Comparison of ENCODE assay signal across 19 cellular contexts in genomic region chrX:115521717-115522116, GRCh38. TPM values are rescaled to one million over a fixed set of nuclear protein-coding genes. Genes with fewer than 3 reads are reported as not detected.
A peak's percentile ranks its signal among the peaks of the same experiment; 100 is the strongest.
DNase-seq lines count a peak whose midpoint lies in the region; ATAC-seq, FAIRE-seq and TF ChIP-seq lines count a peak whose summit lies in the region.
"Had no signal": no experiment of that assay in that cellular context is flagged by ENCODE, and none has a peak within 500 bp of the region (broad histone marks: within the 10 kb centered on the region; RNA-seq: fewer than 3 reads in every experiment).

No MANE protein-coding gene starts in this region.

- no peak for ATAC-seq in A549
- ATAC-seq in pancreas: no peak
- no peak for ATAC-seq in HG03175 (IDR thresholded peaks at IDR 0.05; ENCODE audit: unreplicated experiment)
- ATAC-seq: CD8-positive, alpha-beta T cell had no signal

- no peak for TF ChIP-seq RAD21 in A549 (conservative IDR thresholded peaks at IDR 0.05 in 1 of 2, IDR thresholded peaks at IDR 0.05 in 1 of 2)

- TF ChIP-seq CTCF in A549 (IDR thresholded peaks at IDR 0.05) (no peak), fibroblast of pulmonary artery (IDR thresholded peaks at IDR 0.05; ENCODE audit: low read length, missing control alignments) (no peak), pancreas (IDR thresholded peaks at IDR 0.05) (no peak)

- H3K27ac ChIP-seq in A549: no peak overlapping the region
- H3K27ac ChIP-seq in pancreas: no peak overlapping the region
- H3K27ac ChIP-seq: BLaER1 treated with 17β-estradiol and CSF1 and Interleukin-3, amounts not matched to agents 10 nM and 100 nM; Peyer's patch had no signal

- H3K36me3 ChIP-seq in pancreas: no peaks in the 10 kb centered on the region
- H3K36me3 ChIP-seq: BLaER1 treated with 17β-estradiol and CSF1 and Interleukin-3, amounts not matched to agents 10 nM and 100 nM; Peyer's patch had no signal

- H3K9me3 ChIP-seq in A549 (no peaks in the 10 kb centered on the region), pancreas (no peaks in the 10 kb centered on the region)
- H3K9me3 ChIP-seq: Peyer's patch had no signal

- no peak for TF ChIP-seq EP300 in A549 (IDR thresholded peaks at IDR 0.05)

- H3K27me3 ChIP-seq in pancreas: peaks cover 0 to 6% (median 0%) of the 10 kb centered on the region in 4 donors
- H3K27me3 ChIP-seq: Peyer's patch had no signal

- H3K4me3 ChIP-seq in A549: no peak overlapping the region
- no peak overlapping the region for H3K4me3 ChIP-seq in fibroblast of pulmonary artery (replicated peaks; ENCODE audit: low read depth, low read length)
- no peak overlapping the region for H3K4me3 ChIP-seq in pancreas
- H3K4me3 ChIP-seq: BLaER1 treated with 17β-estradiol and CSF1 and Interleukin-3, amounts not matched to agents 10 nM and 100 nM; Peyer's patch had no signal

- intact Hi-C loops in pancreas (cut with DNase I): no loop called here

- CTCF ChIA-PET in A549 (lab: Yijun Ruan, JAX): no interaction called here

- H3K4me1 ChIP-seq in A549: no peaks in the 10 kb centered on the region
- no peaks in the 10 kb centered on the region for H3K4me1 ChIP-seq in pancreas
- H3K4me1 ChIP-seq: Peyer's patch had no signal

- peak; percentile 7 for FAIRE-seq in A549 (lab: Jason Lieb, UNC)
- FAIRE-seq in pancreas (lab: Jason Lieb, UNC): peak; percentile 59
- FAIRE-seq: D721Med, GM12892, H1 had no signal

- no peak for TF ChIP-seq POLR2A in A549 (IDR thresholded peaks at IDR 0.05; ENCODE audit: low read length)

- no peak overlapping the region for H3K4me2 ChIP-seq in A549

- DNase-seq in A549 (ENCODE audit: low read depth in 1 of 2, low spot score in 1 of 2) (no peak), NCI-H82 (lab: John Stamatoyannopoulos, UW) (peak; percentile 70), fibroblast of pulmonary artery (ENCODE audit: low read depth) (peak; percentile 18), pancreas (no peak), inferior parietal cortex (ENCODE audit: extremely low spot score) (no peak), NCI-H1694 (lab: John Stamatoyannopoulos, UW) (no peak)
- no peak for DNase-seq in activated naive CD4-positive, alpha-beta T cell treated with Interleukin-2 at 50 U/mL for 16 hours
- DNase-seq: CD8-positive, alpha-beta T cell; KG1; NCI-H1417; NCI-H187 treated with DMSO at 0.1 percent for 48 hours; NCI-H2227 treated with DMSO at 0.1 percent for 48 hours; NCI-H524 treated with DMSO at 0.1 percent for 48 hours; Peyer's patch had no signal

- POLR2A ChIA-PET in A549 (lab: Yijun Ruan, JAX): no interaction called here

TF ChIP-seq in A549, 52 proteins besides CTCF, POLR2A, EP300 and RAD21:
- TF ChIP-seq HDAC2 (IDR thresholded peaks at IDR 0.05): no peak
- no peak for TF ChIP-seq FOXS1 (CRISPR knock-in tag; IDR thresholded peaks at IDR 0.05)
- no peak for TF ChIP-seq PBX3 (IDR thresholded peaks at IDR 0.05)
- TF ChIP-seq REST (IDR thresholded peaks at IDR 0.05): no peak
- TF ChIP-seq RFX5 (IDR thresholded peaks at IDR 0.05): no peak
- no peak for TF ChIP-seq TFCP2L1 (CRISPR knock-in tag; IDR thresholded peaks at IDR 0.05)
- no peak for TF ChIP-seq HOXB5 (CRISPR knock-in tag; IDR thresholded peaks at IDR 0.05)
- TF ChIP-seq EHF (CRISPR knock-in tag; IDR thresholded peaks at IDR 0.05): no peak
- no peak for TF ChIP-seq CHD4 (IDR thresholded peaks at IDR 0.05; ENCODE audit: borderline replicate concordance)
- TF ChIP-seq CEBPB (IDR thresholded peaks at IDR 0.05): no peak
- TF ChIP-seq KDM5A (IDR thresholded peaks at IDR 0.05): no peak
- TF ChIP-seq BCL3 (IDR thresholded peaks at IDR 0.05): no peak

RNA-seq across cellular contexts. Expression of gene PLS3, which starts 39.3 kb away (rescaled TPM):
- 411 and 437 TPM in 2 replicates for polyA plus RNA-seq in A549 (2011; rRNA removed)
- polyA plus RNA-seq in A549 (2012; cell fraction: cytosol; rRNA removed): 92.7 and 94.3 TPM in 2 replicates
- polyA plus RNA-seq in A549 (2012; cell fraction: nucleus; rRNA removed): 44.4 and 70.5 TPM in 2 replicates
- polyA plus RNA-seq in A549 (2017; fragmentation: RNase III; extraction: RNeasy Plus Mini Kit Qiagen cat#74134 plus additional on column Dnase treatment): 303 to 305 TPM (median 303 TPM) in 3 replicates
- polyA minus RNA-seq in A549 (2011; rRNA and poly(A)+ RNA removed): 75.5 and 78.3 TPM in 2 replicates
- 10 to 100 TPM; 18.4 to 42.0 (median 23.2) TPM for total RNA-seq in pancreas
- polyA plus RNA-seq in pancreas: 10 to 100 TPM; 11.4 to 25.7 TPM
- total RNA-seq: CD8-positive, alpha-beta T cell had no signal

Comparison
In these comparisons a context has a peak if more than half of its experiments do, and no peak if none do; other contexts are left out.
1. DNase-seq: peak in NCI-H82 (single experiment) and fibroblast of pulmonary artery (single experiment); none in A549 (0 of 2), pancreas (0 of 6), inferior parietal cortex (single experiment), activated naive CD4-positive, alpha-beta T cell treated with Interleukin-2 at 50 U/mL for 16 hours (single experiment) and NCI-H1694 (single experiment).